ENCODE assay signal across 1 cellular context in the genomic region with DNA sequence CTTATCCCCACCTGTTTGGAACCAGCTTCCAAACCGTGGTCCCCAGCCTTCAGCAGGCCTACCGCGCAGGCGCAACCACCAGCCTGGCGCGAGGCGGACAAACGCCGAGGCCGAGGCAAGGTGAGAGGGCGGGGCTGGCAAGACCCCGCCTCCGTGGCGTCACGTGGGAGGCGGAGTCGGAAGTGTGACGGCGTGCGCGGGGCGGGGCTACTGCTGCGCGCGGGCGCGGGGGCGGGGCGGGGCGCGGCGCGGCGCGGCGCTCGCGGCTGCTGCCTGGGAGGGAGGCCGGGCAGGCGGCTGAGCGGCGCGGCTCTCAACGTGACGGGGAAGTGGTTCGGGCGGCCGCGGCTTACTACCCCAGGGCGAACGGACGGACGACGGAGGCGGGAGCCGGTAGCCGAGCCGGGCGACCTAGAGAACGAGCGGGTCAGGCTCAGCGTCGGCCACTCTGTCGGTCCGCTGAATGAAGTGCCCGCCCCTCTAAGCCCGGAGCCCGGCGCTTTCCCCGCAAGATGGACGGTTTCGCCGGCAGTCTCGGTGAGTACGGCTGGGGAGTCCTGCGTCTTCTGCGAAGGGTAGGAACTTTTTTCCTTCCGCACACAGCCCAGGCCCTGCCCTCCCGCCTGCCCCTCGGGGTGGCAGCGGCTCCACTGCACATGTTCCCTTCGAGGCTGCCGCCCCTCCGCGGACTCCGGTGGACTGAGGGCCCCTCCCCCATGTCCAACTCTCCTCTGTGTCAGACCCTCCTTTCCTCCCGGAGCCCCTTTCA.
TF ChIP-seq lines count a peak whose summit lies in the region.

A gene with protein sequence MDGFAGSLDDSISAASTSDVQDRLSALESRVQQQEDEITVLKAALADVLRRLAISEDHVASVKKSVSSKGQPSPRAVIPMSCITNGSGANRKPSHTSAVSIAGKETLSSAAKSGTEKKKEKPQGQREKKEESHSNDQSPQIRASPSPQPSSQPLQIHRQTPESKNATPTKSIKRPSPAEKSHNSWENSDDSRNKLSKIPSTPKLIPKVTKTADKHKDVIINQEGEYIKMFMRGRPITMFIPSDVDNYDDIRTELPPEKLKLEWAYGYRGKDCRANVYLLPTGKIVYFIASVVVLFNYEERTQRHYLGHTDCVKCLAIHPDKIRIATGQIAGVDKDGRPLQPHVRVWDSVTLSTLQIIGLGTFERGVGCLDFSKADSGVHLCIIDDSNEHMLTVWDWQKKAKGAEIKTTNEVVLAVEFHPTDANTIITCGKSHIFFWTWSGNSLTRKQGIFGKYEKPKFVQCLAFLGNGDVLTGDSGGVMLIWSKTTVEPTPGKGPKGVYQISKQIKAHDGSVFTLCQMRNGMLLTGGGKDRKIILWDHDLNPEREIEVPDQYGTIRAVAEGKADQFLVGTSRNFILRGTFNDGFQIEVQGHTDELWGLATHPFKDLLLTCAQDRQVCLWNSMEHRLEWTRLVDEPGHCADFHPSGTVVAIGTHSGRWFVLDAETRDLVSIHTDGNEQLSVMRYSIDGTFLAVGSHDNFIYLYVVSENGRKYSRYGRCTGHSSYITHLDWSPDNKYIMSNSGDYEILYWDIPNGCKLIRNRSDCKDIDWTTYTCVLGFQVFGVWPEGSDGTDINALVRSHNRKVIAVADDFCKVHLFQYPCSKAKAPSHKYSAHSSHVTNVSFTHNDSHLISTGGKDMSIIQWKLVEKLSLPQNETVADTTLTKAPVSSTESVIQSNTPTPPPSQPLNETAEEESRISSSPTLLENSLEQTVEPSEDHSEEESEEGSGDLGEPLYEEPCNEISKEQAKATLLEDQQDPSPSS (plus strand): TSS at position 254 of the 769 bp plus-strand sequence. CDS start 259 bp downstream, at position 513.

TF ChIP-seq in HepG2, 621 proteins besides CTCF, POLR2A, EP300 and RAD21 (continued from another document and continues in another):
- TF ChIP-seq, protein P1, sequence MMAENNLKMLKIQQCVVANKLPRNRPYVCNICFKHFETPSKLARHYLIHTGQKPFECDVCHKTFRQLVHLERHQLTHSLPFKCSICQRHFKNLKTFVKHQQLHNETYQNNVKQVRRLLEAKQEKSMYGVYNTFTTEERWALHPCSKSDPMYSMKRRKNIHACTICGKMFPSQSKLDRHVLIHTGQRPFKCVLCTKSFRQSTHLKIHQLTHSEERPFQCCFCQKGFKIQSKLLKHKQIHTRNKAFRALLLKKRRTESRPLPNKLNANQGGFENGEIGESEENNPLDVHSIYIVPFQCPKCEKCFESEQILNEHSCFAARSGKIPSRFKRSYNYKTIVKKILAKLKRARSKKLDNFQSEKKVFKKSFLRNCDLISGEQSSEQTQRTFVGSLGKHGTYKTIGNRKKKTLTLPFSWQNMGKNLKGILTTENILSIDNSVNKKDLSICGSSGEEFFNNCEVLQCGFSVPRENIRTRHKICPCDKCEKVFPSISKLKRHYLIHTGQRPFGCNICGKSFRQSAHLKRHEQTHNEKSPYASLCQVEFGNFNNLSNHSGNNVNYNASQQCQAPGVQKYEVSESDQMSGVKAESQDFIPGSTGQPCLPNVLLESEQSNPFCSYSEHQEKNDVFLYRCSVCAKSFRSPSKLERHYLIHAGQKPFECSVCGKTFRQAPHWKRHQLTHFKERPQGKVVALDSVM (CRISPR knock-in tag; IDR thresholded peaks at IDR 0.05) = peak; percentile 74
- TF ChIP-seq NR2F6 (IDR thresholded peaks at IDR 0.05) (no peak; the same call in 1 of the 2 replicates), NR2F6 (CRISPR knock-in tag; IDR thresholded peaks at IDR 0.05) (peak; percentile 43), MAFK (conservative IDR thresholded peaks at IDR 0.05 in 1 of 2, IDR thresholded peaks at IDR 0.05 in 1 of 2; ENCODE audit: low read length in 2 of 2) (no peak), ZBTB8A (CRISPR knock-in tag; IDR thresholded peaks at IDR 0.05; ENCODE audit: borderline replicate concordance, low read depth) (peak; percentile 32; the same call in 1 of the 2 replicates), ZNF136 (CRISPR knock-in tag; IDR thresholded peaks at IDR 0.05; ENCODE audit: low read depth) (no peak; the same call in 1 of the 2 replicates), CHD2 (IDR thresholded peaks at IDR 0.05; ENCODE audit: low read depth, low read length) (no peak), ATF7-NPFF (CRISPR knock-in tag; IDR thresholded peaks at IDR 0.05; ENCODE audit: low read depth) (peak; percentile 61; the same call in 1 of the 2 replicates), RELA (CRISPR knock-in tag; IDR thresholded peaks at IDR 0.05) (no peak), SRSF1 (optimal IDR thresholded peaks at IDR 0.05; ENCODE audit: low read depth, low read length) (peak; percentile 71), LCORL (IDR thresholded peaks at IDR 0.05) (no peak), LCORL (CRISPR knock-in tag; IDR thresholded peaks at IDR 0.05) (no peak; the same call in 1 of the 2 replicates), ZNF329 (CRISPR knock-in tag; IDR thresholded peaks at IDR 0.05; ENCODE audit: low read depth) (peak; percentile 48; the same call in 1 of the 2 replicates), ZNF558 (CRISPR knock-in tag; IDR thresholded peaks at IDR 0.05; ENCODE audit: borderline replicate concordance) (peak; percentile 88; the same call in 1 of the 2 replicates), ZBTB7B (CRISPR knock-in tag; IDR thresholded peaks at IDR 0.05) (peak; percentile 73; the same call in 1 of the 2 replicates), MED1 (CRISPR knock-in tag; IDR thresholded peaks at IDR 0.05) (peak; percentile 91), ZNF709 (CRISPR knock-in tag; IDR thresholded peaks at IDR 0.05) (peak; percentile 96; the same call in 1 of the 2 replicates), ZSCAN12 (CRISPR knock-in tag; IDR thresholded peaks at IDR 0.05) (0 out of 2 replicates have a peak, but pooled peaks have one; percentile 59), ZNF713 (CRISPR knock-in tag; IDR thresholded peaks at IDR 0.05) (0 out of 2 replicates have a peak, but pooled peaks have one; percentile 2), ZNF337 (CRISPR knock-in tag; IDR thresholded peaks at IDR 0.05; ENCODE audit: borderline replicate concordance, low read depth) (peak; percentile 76; the same call in 1 of the 2 replicates), ZNF530 (CRISPR knock-in tag; IDR thresholded peaks at IDR 0.05; ENCODE audit: low read depth) (peak; percentile 24; the same call in 1 of the 2 replicates), ZNF274 (CRISPR knock-in tag; IDR thresholded peaks at IDR 0.05) (peak; percentile 61), ZNF333 (CRISPR knock-in tag; IDR thresholded peaks at IDR 0.05; ENCODE audit: borderline replicate concordance) (peak; percentile 79), ZFX (CRISPR knock-in tag; IDR thresholded peaks at IDR 0.05; ENCODE audit: low read depth) (peak; percentile 82), ZNF577 (CRISPR knock-in tag; IDR thresholded peaks at IDR 0.05; ENCODE audit: borderline replicate concordance, low read depth) (0 out of 2 replicates have a peak, but pooled peaks have one; percentile 46), ZNF296 (CRISPR knock-in tag; conservative IDR thresholded peaks at IDR 0.05) (0 out of 2 replicates have a peak, but pooled peaks have one; percentile 67), SP4 (CRISPR knock-in tag; IDR thresholded peaks at IDR 0.05) (peak; percentile 93), ZFP90 (CRISPR knock-in tag; IDR thresholded peaks at IDR 0.05; ENCODE audit: borderline replicate concordance) (peak; percentile 56; the same call in 1 of the 2 replicates), ELF3 (CRISPR knock-in tag; IDR thresholded peaks at IDR 0.05) (peak; percentile 76), MIXL1 (CRISPR knock-in tag; IDR thresholded peaks at IDR 0.05) (0 out of 2 replicates have a peak, but pooled peaks have one; percentile 61), REPIN1 (CRISPR knock-in tag; IDR thresholded peaks at IDR 0.05; ENCODE audit: borderline replicate concordance, low read depth) (no peak), JUN (CRISPR knock-in tag; IDR thresholded peaks at IDR 0.05) (0 out of 2 replicates have a peak, but pooled peaks have one; percentile 67), SCMH1 (CRISPR knock-in tag; IDR thresholded peaks at IDR 0.05; ENCODE audit: borderline replicate concordance) (no peak), ZIK1 (CRISPR knock-in tag; IDR thresholded peaks at IDR 0.05; ENCODE audit: borderline replicate concordance, low read depth) (no peak), ZBTB38 (CRISPR knock-in tag; IDR thresholded peaks at IDR 0.05) (peak; percentile 93), ZNF615 (CRISPR knock-in tag; IDR thresholded peaks at IDR 0.05; ENCODE audit: borderline replicate concordance) (peak; percentile 72; the same call in 1 of the 2 replicates), ELF4 (CRISPR knock-in tag; IDR thresholded peaks at IDR 0.05; ENCODE audit: borderline replicate concordance) (no peak)
- TF ChIP-seq, protein P2, sequence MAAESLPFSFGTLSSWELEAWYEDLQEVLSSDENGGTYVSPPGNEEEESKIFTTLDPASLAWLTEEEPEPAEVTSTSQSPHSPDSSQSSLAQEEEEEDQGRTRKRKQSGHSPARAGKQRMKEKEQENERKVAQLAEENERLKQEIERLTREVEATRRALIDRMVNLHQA (CRISPR knock-in tag; IDR thresholded peaks at IDR 0.05) = no peak
- TF ChIP-seq, protein P3, sequence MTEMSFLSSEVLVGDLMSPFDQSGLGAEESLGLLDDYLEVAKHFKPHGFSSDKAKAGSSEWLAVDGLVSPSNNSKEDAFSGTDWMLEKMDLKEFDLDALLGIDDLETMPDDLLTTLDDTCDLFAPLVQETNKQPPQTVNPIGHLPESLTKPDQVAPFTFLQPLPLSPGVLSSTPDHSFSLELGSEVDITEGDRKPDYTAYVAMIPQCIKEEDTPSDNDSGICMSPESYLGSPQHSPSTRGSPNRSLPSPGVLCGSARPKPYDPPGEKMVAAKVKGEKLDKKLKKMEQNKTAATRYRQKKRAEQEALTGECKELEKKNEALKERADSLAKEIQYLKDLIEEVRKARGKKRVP (CRISPR knock-in tag; IDR thresholded peaks at IDR 0.05) = peak in 1 of 2 experiments; percentile 66; a peak in 2 of 4 replicates
- TF ChIP-seq, protein P4, sequence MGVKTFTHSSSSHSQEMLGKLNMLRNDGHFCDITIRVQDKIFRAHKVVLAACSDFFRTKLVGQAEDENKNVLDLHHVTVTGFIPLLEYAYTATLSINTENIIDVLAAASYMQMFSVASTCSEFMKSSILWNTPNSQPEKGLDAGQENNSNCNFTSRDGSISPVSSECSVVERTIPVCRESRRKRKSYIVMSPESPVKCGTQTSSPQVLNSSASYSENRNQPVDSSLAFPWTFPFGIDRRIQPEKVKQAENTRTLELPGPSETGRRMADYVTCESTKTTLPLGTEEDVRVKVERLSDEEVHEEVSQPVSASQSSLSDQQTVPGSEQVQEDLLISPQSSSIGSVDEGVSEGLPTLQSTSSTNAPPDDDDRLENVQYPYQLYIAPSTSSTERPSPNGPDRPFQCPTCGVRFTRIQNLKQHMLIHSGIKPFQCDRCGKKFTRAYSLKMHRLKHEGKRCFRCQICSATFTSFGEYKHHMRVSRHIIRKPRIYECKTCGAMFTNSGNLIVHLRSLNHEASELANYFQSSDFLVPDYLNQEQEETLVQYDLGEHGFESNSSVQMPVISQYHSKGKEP (CRISPR knock-in tag; IDR thresholded peaks at IDR 0.05) = peak; percentile 31
- TF ChIP-seq, protein P5, sequence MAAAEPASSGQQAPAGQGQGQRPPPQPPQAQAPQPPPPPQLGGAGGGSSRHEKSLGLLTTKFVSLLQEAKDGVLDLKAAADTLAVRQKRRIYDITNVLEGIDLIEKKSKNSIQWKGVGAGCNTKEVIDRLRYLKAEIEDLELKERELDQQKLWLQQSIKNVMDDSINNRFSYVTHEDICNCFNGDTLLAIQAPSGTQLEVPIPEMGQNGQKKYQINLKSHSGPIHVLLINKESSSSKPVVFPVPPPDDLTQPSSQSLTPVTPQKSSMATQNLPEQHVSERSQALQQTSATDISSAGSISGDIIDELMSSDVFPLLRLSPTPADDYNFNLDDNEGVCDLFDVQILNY (CRISPR knock-in tag; conservative IDR thresholded peaks at IDR 0.05) = peak; percentile 64; the same call in 1 of the 2 replicates
- TF ChIP-seq, protein P6, sequence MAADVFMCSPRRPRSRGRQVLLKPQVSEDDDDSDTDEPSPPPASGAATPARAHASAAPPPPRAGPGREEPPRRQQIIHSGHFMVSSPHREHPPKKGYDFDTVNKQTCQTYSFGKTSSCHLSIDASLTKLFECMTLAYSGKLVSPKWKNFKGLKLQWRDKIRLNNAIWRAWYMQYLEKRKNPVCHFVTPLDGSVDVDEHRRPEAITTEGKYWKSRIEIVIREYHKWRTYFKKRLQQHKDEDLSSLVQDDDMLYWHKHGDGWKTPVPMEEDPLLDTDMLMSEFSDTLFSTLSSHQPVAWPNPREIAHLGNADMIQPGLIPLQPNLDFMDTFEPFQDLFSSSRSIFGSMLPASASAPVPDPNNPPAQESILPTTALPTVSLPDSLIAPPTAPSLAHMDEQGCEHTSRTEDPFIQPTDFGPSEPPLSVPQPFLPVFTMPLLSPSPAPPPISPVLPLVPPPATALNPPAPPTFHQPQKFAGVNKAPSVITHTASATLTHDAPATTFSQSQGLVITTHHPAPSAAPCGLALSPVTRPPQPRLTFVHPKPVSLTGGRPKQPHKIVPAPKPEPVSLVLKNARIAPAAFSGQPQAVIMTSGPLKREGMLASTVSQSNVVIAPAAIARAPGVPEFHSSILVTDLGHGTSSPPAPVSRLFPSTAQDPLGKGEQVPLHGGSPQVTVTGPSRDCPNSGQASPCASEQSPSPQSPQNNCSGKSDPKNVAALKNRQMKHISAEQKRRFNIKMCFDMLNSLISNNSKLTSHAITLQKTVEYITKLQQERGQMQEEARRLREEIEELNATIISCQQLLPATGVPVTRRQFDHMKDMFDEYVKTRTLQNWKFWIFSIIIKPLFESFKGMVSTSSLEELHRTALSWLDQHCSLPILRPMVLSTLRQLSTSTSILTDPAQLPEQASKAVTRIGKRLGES (CRISPR knock-in tag; IDR thresholded peaks at IDR 0.05; ENCODE audit: borderline replicate concordance) = no peak; the same call in 1 of the 2 replicates
- TF ChIP-seq, protein P7, sequence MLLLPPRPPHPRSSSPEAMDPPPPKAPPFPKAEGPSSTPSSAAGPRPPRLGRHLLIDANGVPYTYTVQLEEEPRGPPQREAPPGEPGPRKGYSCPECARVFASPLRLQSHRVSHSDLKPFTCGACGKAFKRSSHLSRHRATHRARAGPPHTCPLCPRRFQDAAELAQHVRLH (CRISPR knock-in tag; IDR thresholded peaks at IDR 0.05; ENCODE audit: borderline replicate concordance, low read depth) = peak; percentile 64; the same call in 1 of the 2 replicates
- TF ChIP-seq, protein P8, sequence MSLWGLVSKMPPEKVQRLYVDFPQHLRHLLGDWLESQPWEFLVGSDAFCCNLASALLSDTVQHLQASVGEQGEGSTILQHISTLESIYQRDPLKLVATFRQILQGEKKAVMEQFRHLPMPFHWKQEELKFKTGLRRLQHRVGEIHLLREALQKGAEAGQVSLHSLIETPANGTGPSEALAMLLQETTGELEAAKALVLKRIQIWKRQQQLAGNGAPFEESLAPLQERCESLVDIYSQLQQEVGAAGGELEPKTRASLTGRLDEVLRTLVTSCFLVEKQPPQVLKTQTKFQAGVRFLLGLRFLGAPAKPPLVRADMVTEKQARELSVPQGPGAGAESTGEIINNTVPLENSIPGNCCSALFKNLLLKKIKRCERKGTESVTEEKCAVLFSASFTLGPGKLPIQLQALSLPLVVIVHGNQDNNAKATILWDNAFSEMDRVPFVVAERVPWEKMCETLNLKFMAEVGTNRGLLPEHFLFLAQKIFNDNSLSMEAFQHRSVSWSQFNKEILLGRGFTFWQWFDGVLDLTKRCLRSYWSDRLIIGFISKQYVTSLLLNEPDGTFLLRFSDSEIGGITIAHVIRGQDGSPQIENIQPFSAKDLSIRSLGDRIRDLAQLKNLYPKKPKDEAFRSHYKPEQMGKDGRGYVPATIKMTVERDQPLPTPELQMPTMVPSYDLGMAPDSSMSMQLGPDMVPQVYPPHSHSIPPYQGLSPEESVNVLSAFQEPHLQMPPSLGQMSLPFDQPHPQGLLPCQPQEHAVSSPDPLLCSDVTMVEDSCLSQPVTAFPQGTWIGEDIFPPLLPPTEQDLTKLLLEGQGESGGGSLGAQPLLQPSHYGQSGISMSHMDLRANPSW (CRISPR knock-in tag; IDR thresholded peaks at IDR 0.05; ENCODE audit: borderline replicate concordance) = no peak
